In the genomic region with DNA sequence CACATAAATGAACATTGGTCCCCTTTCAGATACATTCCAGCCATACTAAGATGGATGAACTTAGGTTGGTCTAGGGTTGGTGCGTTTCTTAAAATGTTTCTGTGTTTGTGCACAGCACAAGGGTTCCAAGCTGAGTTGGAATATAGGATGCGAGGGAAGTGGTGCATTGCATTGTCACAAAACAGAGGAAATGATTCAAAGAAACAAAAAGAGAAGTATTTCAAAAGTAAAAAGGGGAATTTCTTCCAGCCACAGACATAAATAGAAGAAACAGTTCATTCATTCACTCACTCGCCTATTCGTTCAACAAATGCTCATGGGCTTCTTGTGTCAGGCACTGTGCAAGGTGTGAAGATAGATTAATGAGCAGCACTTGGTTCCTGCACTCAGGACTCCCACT, we compare ENCODE assay signal across 17 cellular contexts.
"Had no signal": no experiment of that assay in that cellular context is flagged by ENCODE, and none has a peak within 500 bp of the region (broad histone marks: within the 10 kb centered on the region; RNA-seq: fewer than 3 reads in every experiment).

No MANE protein-coding gene starts in this region.

- H3K4me3 ChIP-seq: dorsolateral prefrontal cortex, esophagus muscularis mucosa, left ventricle myocardium inferior, sigmoid colon had no signal

- DNase-seq: activated CD4-positive, alpha-beta memory T cell treated with anti-CD3 and anti-CD28 coated beads, Interleukin-2, amount 10 ng/mL, durations not matched to agents 7 days and 5 days; activated CD4-positive, CD25-positive, alpha-beta regulatory T cell treated with anti-CD3 and anti-CD28 coated beads, Interleukin-2, amount 50 U/mL, for 72 hours; activated gamma-delta T cell treated with Interleukin-2 at 50 U/mL for 16 hours; activated naive CD8-positive, alpha-beta T cell treated with anti-CD3 and anti-CD28 coated beads, Interleukin-2, amount 10 ng/mL, durations not matched to agents 7 days and 5 days; activated T-cell treated with anti-CD3 and anti-CD28 coated beads, Interleukin-2, amount 50 U/mL, for 48 hours; anterior cingulate cortex; dorsolateral prefrontal cortex; head of caudate nucleus; left ventricle myocardium inferior; mesenchymal stem cell; sigmoid colon; stimulated activated CD4-positive, alpha-beta T cell treated with anti-CD3 and anti-CD28 coated beads, Interleukin-2, amount 100 ng/mL, for 24 hours; stimulated activated naive B cell treated with anti-CD40 and anti-IgM and Interleukin-4, amounts not matched to agents 10 μg/mL and 1 μg/mL and 100 μg/mL, for 72 hours; trophoblast cell had no signal

- H3K27me3 ChIP-seq: dorsolateral prefrontal cortex, esophagus muscularis mucosa, sigmoid colon had no signal

- H3K27me3 Mint-ChIP-seq: activated CD4-positive, alpha-beta memory T cell treated with anti-CD3 and anti-CD28 coated beads, Interleukin-2, amount 10 ng/mL, durations not matched to agents 7 days and 5 days had no signal

- H3K9me3 Mint-ChIP-seq: activated CD4-positive, alpha-beta memory T cell treated with anti-CD3 and anti-CD28 coated beads, Interleukin-2, amount 10 ng/mL, durations not matched to agents 7 days and 5 days; activated naive CD8-positive, alpha-beta T cell treated with anti-CD3 and anti-CD28 coated beads, Interleukin-2, amount 10 ng/mL, durations not matched to agents 7 days and 5 days; nephron; T-helper 1 cell treated with Interleukin-12 subunit alpha and Interleukin-12 subunit beta and Interleukin-4 antibody, amounts not matched to agents 30 μg/mL and 1 μg/mL, for 36 hours had no signal

- H3K4me1 Mint-ChIP-seq: activated CD4-positive, alpha-beta memory T cell treated with anti-CD3 and anti-CD28 coated beads, Interleukin-2, amount 10 ng/mL, durations not matched to agents 7 days and 5 days; activated naive CD8-positive, alpha-beta T cell treated with anti-CD3 and anti-CD28 coated beads, Interleukin-2, amount 10 ng/mL, durations not matched to agents 7 days and 5 days; nephron had no signal

- H3K27ac ChIP-seq: esophagus muscularis mucosa, left ventricle myocardium inferior, sigmoid colon had no signal

- H3K4me1 ChIP-seq: esophagus muscularis mucosa, left ventricle myocardium inferior, sigmoid colon had no signal

- H3K9me3 ChIP-seq: esophagus muscularis mucosa, left ventricle myocardium inferior, sigmoid colon had no signal

- H3K27ac Mint-ChIP-seq: activated CD4-positive, alpha-beta memory T cell treated with anti-CD3 and anti-CD28 coated beads, Interleukin-2, amount 10 ng/mL, durations not matched to agents 7 days and 5 days; activated naive CD8-positive, alpha-beta T cell treated with anti-CD3 and anti-CD28 coated beads, Interleukin-2, amount 10 ng/mL, durations not matched to agents 7 days and 5 days; nephron; T-helper 1 cell treated with Interleukin-12 subunit alpha and Interleukin-12 subunit beta and Interleukin-4 antibody, amounts not matched to agents 30 μg/mL and 1 μg/mL, for 36 hours had no signal

- H3K4me3 Mint-ChIP-seq: activated CD4-positive, alpha-beta memory T cell treated with anti-CD3 and anti-CD28 coated beads, Interleukin-2, amount 10 ng/mL, durations not matched to agents 7 days and 5 days; activated naive CD8-positive, alpha-beta T cell treated with anti-CD3 and anti-CD28 coated beads, Interleukin-2, amount 10 ng/mL, durations not matched to agents 7 days and 5 days; nephron; stimulated activated naive B cell treated with anti-CD40 and anti-IgM and Interleukin-4, amounts not matched to agents 10 μg/mL and 1 μg/mL and 100 μg/mL, for 72 hours; T-helper 1 cell treated with Interleukin-12 subunit alpha and Interleukin-12 subunit beta and Interleukin-4 antibody, amounts not matched to agents 30 μg/mL and 1 μg/mL, for 36 hours had no signal

- H3K36me3 Mint-ChIP-seq: activated naive CD8-positive, alpha-beta T cell treated with anti-CD3 and anti-CD28 coated beads, Interleukin-2, amount 10 ng/mL, durations not matched to agents 7 days and 5 days; stimulated activated naive B cell treated with anti-CD40 and anti-IgM and Interleukin-4, amounts not matched to agents 10 μg/mL and 1 μg/mL and 100 μg/mL, for 72 hours had no signal

- H3K36me3 ChIP-seq: esophagus muscularis mucosa, left ventricle myocardium inferior, sigmoid colon had no signal
